In genomic region chrX:151336809-151337208, GRCh38 we compare ENCODE assay signal across 28 cellular contexts.
"Had no signal": no experiment of that assay in that cellular context is flagged by ENCODE, and none has a peak within 500 bp of the region (broad histone marks: within the 10 kb centered on the region; RNA-seq: fewer than 3 reads in every experiment).

No MANE protein-coding gene starts in this region.

- H3K9ac ChIP-seq: neural progenitor cell, parathyroid adenoma had no signal

- H3K36me3 ChIP-seq: neural progenitor cell, ovary, spleen, stomach, thoracic aorta, thyroid gland, tibial nerve, upper lobe of left lung, vagina had no signal

- H3K27ac ChIP-seq: neural progenitor cell, ovary, parathyroid adenoma, psoas muscle, skin epidermis, spleen, stomach, thoracic aorta, thyroid gland, tibial nerve, upper lobe of left lung, vagina had no signal

- ATAC-seq: naive thymus-derived CD4-positive, alpha-beta T cell; natural killer cell; psoas muscle; right cardiac atrium; sciatic nerve; stimulated activated effector memory CD8-positive, alpha-beta T cell treated with anti-CD3 and anti-CD28 coated beads, Interleukin-12 subunit alpha, Interleukin-12 subunit beta, amount 100 ng/mL, for 72 hours; stimulated activated naive B cell treated with anti-CD40 and anti-IgM and Interleukin-4, amounts not matched to agents 10 μg/mL and 1 μg/mL and 100 μg/mL, for 72 hours had no signal

- DNase-seq: naive thymus-derived CD4-positive, alpha-beta T cell; natural killer cell; occipital lobe; ovary; posterior cingulate gyrus; psoas muscle; right cardiac atrium; spleen; stimulated activated CD4-positive, alpha-beta T cell treated with anti-CD3 and anti-CD28 coated beads, Interleukin-12 subunit alpha, Interleukin-12 subunit beta, amount 100 ng/mL, for 4 hours; stimulated activated CD4-positive, alpha-beta T cell treated with anti-CD3 and anti-CD28 coated beads, Interleukin-2, amount 100 ng/mL, for 24 hours; stimulated activated CD4-positive, alpha-beta T cell treated with anti-CD3 and anti-CD28 coated beads, Interleukin-2, amount 100 ng/mL, for 48 hours; stimulated activated CD4-positive, alpha-beta T cell treated with anti-CD3 and anti-CD28 coated beads, Interleukin-4, amount 100 ng/mL, for 24 hours; stimulated activated naive B cell treated with anti-CD40 and anti-IgM and Interleukin-4, amounts not matched to agents 10 μg/mL and 1 μg/mL and 100 μg/mL, for 72 hours; stimulated activated naive CD4-positive, alpha-beta T cell treated with Interleukin-2 at 50 U/mL for 16 hours; stomach; thyroid gland; trophoblast cell; upper lobe of left lung had no signal

- H3K27me3 ChIP-seq: neural progenitor cell, ovary, spleen, stomach, thyroid gland, tibial nerve, upper lobe of left lung, vagina had no signal

- H3K79me2 ChIP-seq: parathyroid adenoma had no signal

- FAIRE-seq: urothelium cell line had no signal

- H3K4me3 ChIP-seq: neural progenitor cell, ovary, psoas muscle, skin epidermis, smooth muscle cell, spleen, stomach, thoracic aorta, thyroid gland, tibial nerve, upper lobe of left lung, vagina had no signal

- H3K9me3 ChIP-seq: ovary, psoas muscle, spleen, stomach, thoracic aorta, thyroid gland, tibial nerve, upper lobe of left lung, vagina had no signal

- H2AFZ ChIP-seq: neural progenitor cell, parathyroid adenoma had no signal

- H3K4me2 ChIP-seq: neural progenitor cell, smooth muscle cell had no signal

- H3K4me1 ChIP-seq: neural progenitor cell, parathyroid adenoma, psoas muscle, spleen, stomach, thyroid gland, tibial nerve, upper lobe of left lung, vagina had no signal
